1 cellular context compared by ENCODE assay signal in genomic region chr7:39951156-39951942, GRCh38.
TF ChIP-seq lines count a peak whose summit lies in the region.

No MANE protein-coding gene starts in this region.

TF ChIP-seq in GM23338, 12 proteins besides CTCF, POLR2A, EP300 and RAD21 (continued from another document):
- TF ChIP-seq ZNF462 (CRISPR knock-in tag; IDR thresholded peaks at IDR 0.05): no peak
- TF ChIP-seq CREB1 (CRISPR knock-in tag; IDR thresholded peaks at IDR 0.05; ENCODE audit: low read depth): no peak
- TF ChIP-seq ETS1 (IDR thresholded peaks at IDR 0.05): no peak
- 0 out of 2 replicates have a peak, but pooled peaks have one; percentile 7 for TF ChIP-seq POLR2AphosphoS5 (IDR thresholded peaks at IDR 0.05; ENCODE audit: low read depth)
